ENCODE assay signal across 10 cellular contexts in the genomic region with DNA sequence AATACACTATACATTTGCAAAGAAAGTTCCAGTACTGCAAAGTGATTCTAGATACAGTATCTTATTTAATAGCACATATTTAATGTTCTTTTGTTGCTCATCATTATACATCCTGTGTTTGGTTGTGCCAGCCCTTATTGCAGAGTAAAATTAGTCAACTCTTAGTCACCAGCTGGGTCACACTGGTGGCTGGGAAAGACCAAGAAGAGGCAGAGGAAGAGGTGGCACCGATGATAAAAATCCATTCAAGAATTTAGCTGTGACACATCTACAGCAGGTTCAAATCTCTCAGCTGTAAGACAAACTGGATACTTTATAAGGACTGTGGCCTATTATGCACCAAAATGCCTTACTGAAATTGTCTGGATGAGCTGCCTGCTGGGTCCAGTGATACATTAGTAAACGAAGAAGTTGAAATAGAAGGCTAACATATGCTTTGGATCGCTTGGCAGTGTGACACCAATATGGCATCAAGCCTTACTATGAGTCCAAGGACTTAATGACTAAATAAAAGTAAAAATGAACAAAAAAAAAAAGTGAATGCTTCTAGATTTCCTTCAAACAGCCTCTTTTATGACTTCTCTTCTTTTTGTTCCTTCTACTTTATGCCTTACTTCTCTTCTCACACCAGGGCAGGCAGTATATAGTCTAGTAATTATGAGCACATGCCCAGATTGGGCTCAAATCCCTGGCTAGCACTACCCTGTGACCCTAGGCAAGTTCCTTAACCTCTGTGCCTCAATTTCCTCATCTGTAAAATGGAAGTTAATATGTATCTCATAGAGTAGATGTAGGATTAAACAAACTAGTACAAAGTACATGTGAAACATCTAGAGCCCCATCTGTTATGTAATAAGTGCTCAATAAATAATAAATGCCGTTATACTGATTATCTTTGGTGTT. TPM values are rescaled to one million over a fixed set of nuclear protein-coding genes. Genes with fewer than 3 reads are reported as not detected.
A peak's percentile ranks its signal among the peaks of the same experiment; 100 is the strongest.
DNase-seq lines count a peak whose midpoint lies in the region; ATAC-seq and TF ChIP-seq lines count a peak whose summit lies in the region.
"Had no signal": no experiment of that assay in that cellular context is flagged by ENCODE, and none has a peak within 500 bp of the region (broad histone marks: within the 10 kb centered on the region; RNA-seq: fewer than 3 reads in every experiment).

No MANE protein-coding gene starts in this region.

- no peak for ATAC-seq in activated CD8-positive, alpha-beta memory T cell treated with anti-CD3 and anti-CD28 coated beads, Interleukin-2, amount 10 ng/mL, durations not matched to agents 7 days and 5 days
- ATAC-seq in stimulated activated naive CD8-positive, alpha-beta T cell treated with anti-CD3 and anti-CD28 coated beads, Interleukin-15, Interleukin-2, amounts not matched to agents 100 U/mL and 50 U/mL, for 24 hours, result peak; percentile 79
- no peak for ATAC-seq in upper lobe of right lung
- ATAC-seq: Right ventricle myocardium inferior had no signal

- no peaks in the 10 kb centered on the region for H3K27me3 Mint-ChIP-seq in activated CD8-positive, alpha-beta memory T cell treated with anti-CD3 and anti-CD28 coated beads, Interleukin-2, amount 10 ng/mL, durations not matched to agents 7 days and 5 days

- intact Hi-C loops in testis (cut with DNase I; ENCODE audit: low total_unique reads), result loop anchor here (10.0 kb wide), 1 partner anchor 370 kb away; a partner anchor contains a TSS
- intact Hi-C loops in upper lobe of right lung (cut with DNase I), result no loop called here

- peaks cover 8% of the 10 kb centered on the region for H3K36me3 Mint-ChIP-seq in activated CD8-positive, alpha-beta memory T cell treated with anti-CD3 and anti-CD28 coated beads, Interleukin-2, amount 10 ng/mL, durations not matched to agents 7 days and 5 days

- no peak overlapping the region for H3K4me2 ChIP-seq in fibroblast of lung (ENCODE audit: extremely low read depth, insufficient read depth, low read length)

- H3K36me3 ChIP-seq in fibroblast of lung (ENCODE audit: control insufficient read depth, insufficient read depth, low read length) (no peaks in the 10 kb centered on the region), testis (ENCODE audit: low read depth, missing control alignments) (no peaks in the 10 kb centered on the region), upper lobe of right lung (peaks cover 44% of the 10 kb centered on the region)

- TF ChIP-seq CTCF in fibroblast of lung (conservative IDR thresholded peaks at IDR 0.05 in 1 of 2, IDR thresholded peaks at IDR 0.05 in 1 of 2; ENCODE audit: low read depth in 1 of 2, low read length in 2 of 2) (no peak), testis (IDR thresholded peaks at IDR 0.05) (no peak), upper lobe of right lung (IDR thresholded peaks at IDR 0.05) (no peak)

- H3K4me3 ChIP-seq in fibroblast of lung (replicated peaks in 1 of 4; ENCODE audit: control extremely low read depth in 1 of 4, insufficient read depth in 1 of 4, low read depth in 3 of 4, low read length in 4 of 4) (no peak overlapping the region), testis (no peak overlapping the region), upper lobe of right lung (no peak overlapping the region)

- TF ChIP-seq POLR2A in testis (IDR thresholded peaks at IDR 0.05), result no peak

- H3K9me3 ChIP-seq in fibroblast of lung (ENCODE audit: control insufficient read depth, insufficient read depth, low read depth, low read length) (no peaks in the 10 kb centered on the region), testis (no peaks in the 10 kb centered on the region), upper lobe of right lung (no peaks in the 10 kb centered on the region)

- H3K4me1 Mint-ChIP-seq in activated CD8-positive, alpha-beta memory T cell treated with anti-CD3 and anti-CD28 coated beads, Interleukin-2, amount 10 ng/mL, durations not matched to agents 7 days and 5 days, result peaks cover 18% of the 10 kb centered on the region

- peak overlapping the region; percentile 6 for H3K27ac ChIP-seq in fibroblast of lung (ENCODE audit: insufficient read depth, low read length)
- peak overlapping the region in 1 of 2 donors; percentile 15 for H3K27ac ChIP-seq in testis
- no peak overlapping the region for H3K27ac ChIP-seq in upper lobe of right lung

- peak; percentile 53 for DNase-seq in activated CD8-positive, alpha-beta memory T cell treated with anti-CD3 and anti-CD28 coated beads, Interleukin-2, amount 10 ng/mL, durations not matched to agents 7 days and 5 days
- DNase-seq in activated CD8-positive, alpha-beta memory T cell treated with anti-CD3 and anti-CD28 coated beads, Interleukin-2, amount 50 U/mL, for 4 hours, result no peak
- DNase-seq in T1000 (lab: John Stamatoyannopoulos, UW) (peak; percentile 26), fibroblast of lung (ENCODE audit: low read depth in 2 of 2) (peak; percentile 36 to 50), testis (no peak), upper lobe of right lung (no peak), pons (ENCODE audit: low spot score) (no peak)
- DNase-seq in stimulated activated naive CD8-positive, alpha-beta T cell treated with anti-CD3 and anti-CD28 coated beads, Interleukin-15, Interleukin-2, amounts not matched to agents 100 U/mL and 50 U/mL, for 24 hours, result peak; percentile 11
- DNase-seq: stimulated activated naive CD4-positive, alpha-beta T cell treated with Interleukin-2 at 50 U/mL for 16 hours had no signal

- H3K4me1 ChIP-seq in fibroblast of lung (ENCODE audit: control insufficient read depth, extremely low read depth, insufficient read depth, low read length), result peaks cover 7% of the 10 kb centered on the region
- H3K4me1 ChIP-seq in testis, result peaks cover 9% of the 10 kb centered on the region
- H3K4me1 ChIP-seq in upper lobe of right lung, result no peaks in the 10 kb centered on the region

- H3K4me3 Mint-ChIP-seq in activated CD8-positive, alpha-beta memory T cell treated with anti-CD3 and anti-CD28 coated beads, Interleukin-2, amount 10 ng/mL, durations not matched to agents 7 days and 5 days, result no peak overlapping the region

- no peak overlapping the region for H3K9ac ChIP-seq in fibroblast of lung (ENCODE audit: insufficient read depth, low read length)

- H3K27ac Mint-ChIP-seq in activated CD8-positive, alpha-beta memory T cell treated with anti-CD3 and anti-CD28 coated beads, Interleukin-2, amount 10 ng/mL, durations not matched to agents 7 days and 5 days, result no peak overlapping the region

- no peaks in the 10 kb centered on the region for H3K9me3 Mint-ChIP-seq in activated CD8-positive, alpha-beta memory T cell treated with anti-CD3 and anti-CD28 coated beads, Interleukin-2, amount 10 ng/mL, durations not matched to agents 7 days and 5 days (ENCODE audit: low read depth)

- CTCF ChIA-PET in activated CD8-positive, alpha-beta memory T cell treated with anti-CD3 and anti-CD28 coated beads, Interleukin-2, amount 10 ng/mL, durations not matched to agents 7 days and 5 days (lab: Charles Lee), result interaction anchor here (0.6 to 2.2 kb wide), 24 partner anchors 11 to 496 kb away, joined by 3 to 18 read pairs (median 3); a partner anchor contains a TSS

- no peaks in the 10 kb centered on the region for H4K20me1 ChIP-seq in fibroblast of lung (ENCODE audit: control insufficient read depth, extremely low read depth, insufficient read depth, low read length)

- 59 to 60% methylated on average over 4 of the region's 4 CpGs for WGBS in testis, 2 donors

- no peak overlapping the region for H2AFZ ChIP-seq in fibroblast of lung (ENCODE audit: low read length)

- H3K27me3 ChIP-seq in fibroblast of lung (ENCODE audit: control insufficient read depth, insufficient read depth, low read length) (no peaks in the 10 kb centered on the region), testis (no peaks in the 10 kb centered on the region), upper lobe of right lung (no peaks in the 10 kb centered on the region)

- no peaks in the 10 kb centered on the region for H3K79me2 ChIP-seq in fibroblast of lung (ENCODE audit: control insufficient read depth, insufficient read depth, low read length)

RNA-seq across cellular contexts. Expression of a gene that starts 29.4 kb away (rescaled TPM):
- total RNA-seq in activated CD8-positive, alpha-beta memory T cell treated with anti-CD3 and anti-CD28 coated beads, Interleukin-2, amount 10 ng/mL, durations not matched to agents 7 days and 5 days, result 10 to 100 TPM; 28.3 to 31.1 TPM
- 19.5 TPM in 2 replicates for total RNA-seq in fibroblast of lung
- polyA plus RNA-seq in fibroblast of lung, result 18.8 and 20.6 TPM in 2 replicates
- polyA plus RNA-seq in fibroblast of lung (2012), result 14.5 and 15.0 TPM in 2 replicates
- 1.4 and 3.0 TPM in 2 replicates for polyA minus RNA-seq in fibroblast of lung (ENCODE audit: low replicate concordance)
- 10 to 100 TPM; 44.0 to 49.9 TPM for total RNA-seq in testis
- polyA plus RNA-seq in testis (ENCODE audit: insufficient read depth, low read depth, low replicate concordance), result 49.4 TPM
- total RNA-seq in upper lobe of right lung, result 17.6 TPM

Comparison
In these comparisons a context has a peak if more than half of its experiments do, and no peak if none do; other contexts are left out.
1. DNase-seq: peak in activated CD8-positive, alpha-beta memory T cell treated with anti-CD3 and anti-CD28 coated beads, Interleukin-2, amount 10 ng/mL, durations not matched to agents 7 days and 5 days (single experiment), T1000 (single experiment), fibroblast of lung (2 of 2) and stimulated activated naive CD8-positive, alpha-beta T cell treated with anti-CD3 and anti-CD28 coated beads, Interleukin-15, Interleukin-2, amounts not matched to agents 100 U/mL and 50 U/mL, for 24 hours (single experiment); none in activated CD8-positive, alpha-beta memory T cell treated with anti-CD3 and anti-CD28 coated beads, Interleukin-2, amount 50 U/mL, for 4 hours (single experiment), testis (single experiment), upper lobe of right lung (single experiment) and pons (single experiment).